23 cellular contexts compared by ENCODE assay signal in genomic region chr2:54831480-54831879, GRCh38.
A peak's percentile ranks its signal among the peaks of the same experiment; 100 is the strongest.
DNase-seq lines count a peak whose midpoint lies in the region; ATAC-seq and TF ChIP-seq lines count a peak whose summit lies in the region.
"Had no signal": no experiment of that assay in that cellular context is flagged by ENCODE, and none has a peak within 500 bp of the region (broad histone marks: within the 10 kb centered on the region; RNA-seq: fewer than 3 reads in every experiment).

No MANE protein-coding gene starts in this region.

- no peaks in the 10 kb centered on the region for H4K20me1 ChIP-seq in Karpas-422 (ENCODE audit: insufficient read depth, low read depth, low read length)
- H4K20me1 ChIP-seq: BLaER1 treated with 17β-estradiol and CSF1 and Interleukin-3, amounts not matched to agents 10 nM and 100 nM had no signal

- no peaks in the 10 kb centered on the region for H3K4me1 Mint-ChIP-seq in activated CD4-positive, alpha-beta T cell treated with anti-CD3 and anti-CD28 coated beads, Interleukin-2, amount 10 ng/mL, durations not matched to agents 24 days and 14 days
- no peaks in the 10 kb centered on the region for H3K4me1 Mint-ChIP-seq in activated CD4-positive, alpha-beta T cell treated with anti-CD3 and anti-CD28 coated beads, Interleukin-2, amount 10 ng/mL, durations not matched to agents 7 days and 5 days
- H3K4me1 Mint-ChIP-seq in activated CD8-positive, alpha-beta memory T cell treated with anti-CD3 and anti-CD28 coated beads, Interleukin-2, amount 10 ng/mL, durations not matched to agents 7 days and 5 days: no peaks in the 10 kb centered on the region
- H3K4me1 Mint-ChIP-seq: B cell; CD4-positive, alpha-beta memory T cell; CD8-positive, alpha-beta memory T cell had no signal

- peaks cover 56% of the 10 kb centered on the region for H3K36me3 ChIP-seq in Karpas-422 (ENCODE audit: insufficient read depth, low read length)
- no peaks in the 10 kb centered on the region for H3K36me3 ChIP-seq in neuronal stem cell (replicated peaks in 1 of 2; ENCODE audit: control insufficient read depth in 2 of 2, insufficient read depth in 2 of 2, low read length in 2 of 2)
- no peaks in the 10 kb centered on the region for H3K36me3 ChIP-seq in gastrocnemius medialis
- H3K36me3 ChIP-seq: BLaER1 treated with 17β-estradiol and CSF1 and Interleukin-3, amounts not matched to agents 10 nM and 100 nM had no signal

- TF ChIP-seq POLR2A in gastrocnemius medialis (IDR thresholded peaks at IDR 0.05): no peak

- peaks cover 5% of the 10 kb centered on the region for H3K27me3 Mint-ChIP-seq in activated CD4-positive, alpha-beta T cell treated with anti-CD3 and anti-CD28 coated beads, Interleukin-2, amount 10 ng/mL, durations not matched to agents 24 days and 14 days
- H3K27me3 Mint-ChIP-seq in activated CD4-positive, alpha-beta T cell treated with anti-CD3 and anti-CD28 coated beads, Interleukin-2, amount 10 ng/mL, durations not matched to agents 7 days and 5 days: peaks cover 3% of the 10 kb centered on the region
- peaks cover 5% of the 10 kb centered on the region for H3K27me3 Mint-ChIP-seq in activated CD8-positive, alpha-beta memory T cell treated with anti-CD3 and anti-CD28 coated beads, Interleukin-2, amount 10 ng/mL, durations not matched to agents 7 days and 5 days
- H3K27me3 Mint-ChIP-seq: B cell had no signal

- peaks cover 75% of the 10 kb centered on the region for H3K79me2 ChIP-seq in Karpas-422 (ENCODE audit: low read length)

- peak overlapping the region; percentile 42 for H3K27ac Mint-ChIP-seq in activated CD4-positive, alpha-beta T cell treated with anti-CD3 and anti-CD28 coated beads, Interleukin-2, amount 10 ng/mL, durations not matched to agents 24 days and 14 days
- no peak overlapping the region for H3K27ac Mint-ChIP-seq in activated CD4-positive, alpha-beta T cell treated with anti-CD3 and anti-CD28 coated beads, Interleukin-2, amount 10 ng/mL, durations not matched to agents 7 days and 5 days
- H3K27ac Mint-ChIP-seq in activated CD8-positive, alpha-beta memory T cell treated with anti-CD3 and anti-CD28 coated beads, Interleukin-2, amount 10 ng/mL, durations not matched to agents 7 days and 5 days: no peak overlapping the region
- H3K27ac Mint-ChIP-seq: B cell; CD4-positive, alpha-beta memory T cell; CD8-positive, alpha-beta memory T cell had no signal

- no peaks in the 10 kb centered on the region for H3K79me1 ChIP-seq in neuronal stem cell (ENCODE audit: low read depth, low read length)

- H2BK5ac ChIP-seq in neuronal stem cell (ENCODE audit: low read length): no peak overlapping the region

- POLR2A ChIA-PET in activated CD4-positive, alpha-beta T cell treated with anti-CD3 and anti-CD28 coated beads, Interleukin-2, amount 10 ng/mL, durations not matched to agents 7 days and 5 days (lab: Charles Lee): no interaction called here

- H3K4ac ChIP-seq in neuronal stem cell (ENCODE audit: low read length): no peak overlapping the region

- H3K4me1 ChIP-seq in Karpas-422 (ENCODE audit: low read length): peaks cover 51% of the 10 kb centered on the region
- peaks cover 0 to 2% of the 10 kb centered on the region in 2 donors for H3K4me1 ChIP-seq in neuronal stem cell (ENCODE audit: control insufficient read depth in 2 of 2, insufficient read depth in 1 of 2, low read depth in 1 of 2, low read length in 2 of 2)
- no peaks in the 10 kb centered on the region for H3K4me1 ChIP-seq in gastrocnemius medialis
- H3K4me1 ChIP-seq: A549 had no signal

- no peaks in the 10 kb centered on the region for H3K9me2 ChIP-seq in Karpas-422 (replicated peaks; ENCODE audit: insufficient read depth, low read length)

- no peak overlapping the region for H3K4me2 ChIP-seq in Karpas-422 (ENCODE audit: low read depth, low read length, poor library complexity, severe bottlenecking)
- H3K4me2 ChIP-seq in neuronal stem cell (ENCODE audit: insufficient read depth, low read length, poor library complexity, severe bottlenecking): no peak overlapping the region
- H3K4me2 ChIP-seq: A549 had no signal

- H3K27me3 ChIP-seq in Karpas-422 (ENCODE audit: low read length) (no peaks in the 10 kb centered on the region), neuronal stem cell (ENCODE audit: control insufficient read depth in 3 of 3, insufficient read depth in 3 of 3, low read depth in 1 of 3, low read length in 3 of 3) (no peaks in the 10 kb centered on the region), gastrocnemius medialis (no peaks in the 10 kb centered on the region)
- H3K27me3 ChIP-seq: BLaER1 treated with 17β-estradiol and CSF1 and Interleukin-3, amounts not matched to agents 10 nM and 100 nM had no signal

- peak overlapping the region; percentile 59 for H3K14ac ChIP-seq in neuronal stem cell (ENCODE audit: low read length)

- no peaks in the 10 kb centered on the region for H3K36me3 Mint-ChIP-seq in activated CD4-positive, alpha-beta T cell treated with anti-CD3 and anti-CD28 coated beads, Interleukin-2, amount 10 ng/mL, durations not matched to agents 24 days and 14 days (ENCODE audit: low read depth)
- H3K36me3 Mint-ChIP-seq in activated CD4-positive, alpha-beta T cell treated with anti-CD3 and anti-CD28 coated beads, Interleukin-2, amount 10 ng/mL, durations not matched to agents 7 days and 5 days (ENCODE audit: low read depth): no peaks in the 10 kb centered on the region
- no peaks in the 10 kb centered on the region for H3K36me3 Mint-ChIP-seq in activated CD8-positive, alpha-beta memory T cell treated with anti-CD3 and anti-CD28 coated beads, Interleukin-2, amount 10 ng/mL, durations not matched to agents 7 days and 5 days
- H3K36me3 Mint-ChIP-seq: CD4-positive, alpha-beta memory T cell; CD8-positive, alpha-beta memory T cell had no signal

- H3K9me3 ChIP-seq in Karpas-422 (ENCODE audit: low read length) (no peaks in the 10 kb centered on the region), neuronal stem cell (replicated peaks in 1 of 2; ENCODE audit: control insufficient read depth in 2 of 2, insufficient read depth in 1 of 2, low read depth in 1 of 2, low read length in 2 of 2) (no peaks in the 10 kb centered on the region), gastrocnemius medialis (no peaks in the 10 kb centered on the region)
- H3K9me3 ChIP-seq: A549; BLaER1 treated with 17β-estradiol and CSF1 and Interleukin-3, amounts not matched to agents 10 nM and 100 nM had no signal

- no peak overlapping the region for H2BK15ac ChIP-seq in neuronal stem cell (ENCODE audit: low read length)

- intact Hi-C loops in activated CD4-positive, alpha-beta T cell treated with anti-CD3 and anti-CD28 coated beads, Interleukin-2, amount 10 ng/mL, durations not matched to agents 24 days and 14 days (cut with micrococcal nuclease): loop anchor here (10.0 kb wide), 1 partner anchor 343 kb away; no protein-coding TSS in a partner anchor
- intact Hi-C loops in gastrocnemius medialis (cut with DNase I; ENCODE audit: low total_unique reads): no loop called here

- in situ Hi-C loops in gastrocnemius medialis (cut with MboI; ENCODE audit: low sequenced_read_pairs in 4 of 4): loop anchor here in 2 of 4 donors (25.0 kb wide), 2 partner anchors 169 to 319 kb away; no protein-coding TSS in a partner anchor

- no peak for ATAC-seq in activated CD8-positive, alpha-beta memory T cell treated with anti-CD3 and anti-CD28 coated beads, Interleukin-2, amount 10 ng/mL, durations not matched to agents 7 days and 5 days
- no peak for ATAC-seq in gastrocnemius medialis
- ATAC-seq: A549, GM12878 had no signal

- no peak overlapping the region for H4K8ac ChIP-seq in neuronal stem cell (ENCODE audit: low read depth, low read length)

- no peak overlapping the region for H4K91ac ChIP-seq in neuronal stem cell (ENCODE audit: low read depth, low read length, poor library complexity)

- H3K4me3 ChIP-seq in Karpas-422 (ENCODE audit: low read length) (no peak overlapping the region), neuronal stem cell (ENCODE audit: low read length in 2 of 2) (no peak overlapping the region), gastrocnemius medialis (no peak overlapping the region)
- H3K4me3 ChIP-seq: A549; BLaER1 treated with 17β-estradiol and CSF1 and Interleukin-3, amounts not matched to agents 10 nM and 100 nM; GM12878 had no signal

- DNase-seq in activated CD4-positive, alpha-beta T cell treated with anti-CD3 and anti-CD28 coated beads, Interleukin-2, amount 10 ng/mL, durations not matched to agents 24 days and 14 days: no peak
- no peak for DNase-seq in activated CD4-positive, alpha-beta T cell treated with anti-CD3 and anti-CD28 coated beads, Interleukin-2, amount 10 ng/mL, durations not matched to agents 7 days and 5 days
- DNase-seq in Karpas-422: no peak
- no peak for DNase-seq in neuronal stem cell (ENCODE audit: low spot score)
- no peak for DNase-seq in activated CD8-positive, alpha-beta memory T cell treated with anti-CD3 and anti-CD28 coated beads, Interleukin-2, amount 10 ng/mL, durations not matched to agents 7 days and 5 days
- DNase-seq in gastrocnemius medialis: no peak
- DNase-seq: AML-193; CD4-positive, alpha-beta memory T cell; CD8-positive, alpha-beta memory T cell; COR-L47; DMS 273 treated with DMSO at 0.1 percent for 48 hours; DMS153; DMS53; DMS79; DND-41; EL; GDM1 had no signal

- H2AK5ac ChIP-seq in neuronal stem cell (ENCODE audit: low read depth, low read length): no peak overlapping the region

- peak overlapping the region; percentile 23 for H3K23ac ChIP-seq in neuronal stem cell (ENCODE audit: low read depth, low read length, poor library complexity)

- H2AFZ ChIP-seq in Karpas-422 (ENCODE audit: low read length): no peak overlapping the region
- no peak overlapping the region for H2AFZ ChIP-seq in neuronal stem cell (ENCODE audit: low read length)

- H3K18ac ChIP-seq in neuronal stem cell (ENCODE audit: low read length): no peak overlapping the region

- H3K27ac ChIP-seq in Karpas-422 (ENCODE audit: low read length) (0 out of 2 replicates have a peak overlapping the region, but pooled peaks have one; percentile 15), neuronal stem cell (replicated peaks; ENCODE audit: low read length) (no peak overlapping the region), gastrocnemius medialis (no peak overlapping the region)
- H3K27ac ChIP-seq: 22Rv1; A549; BLaER1 treated with 17β-estradiol and CSF1 and Interleukin-3, amounts not matched to agents 10 nM and 100 nM; C4-2B had no signal

- H3K4me3 Mint-ChIP-seq in activated CD4-positive, alpha-beta T cell treated with anti-CD3 and anti-CD28 coated beads, Interleukin-2, amount 10 ng/mL, durations not matched to agents 24 days and 14 days: no peak overlapping the region
- no peak overlapping the region for H3K4me3 Mint-ChIP-seq in activated CD4-positive, alpha-beta T cell treated with anti-CD3 and anti-CD28 coated beads, Interleukin-2, amount 10 ng/mL, durations not matched to agents 7 days and 5 days
- H3K4me3 Mint-ChIP-seq in activated CD8-positive, alpha-beta memory T cell treated with anti-CD3 and anti-CD28 coated beads, Interleukin-2, amount 10 ng/mL, durations not matched to agents 7 days and 5 days: no peak overlapping the region
- H3K4me3 Mint-ChIP-seq: B cell; CD4-positive, alpha-beta memory T cell; CD8-positive, alpha-beta memory T cell had no signal

- TF ChIP-seq CTCF in gastrocnemius medialis (IDR thresholded peaks at IDR 0.05 in 4 of 5, conservative IDR thresholded peaks at IDR 0.05 in 1 of 5): no peak

- no CpG with 5 or more reads among the region's 9 CpGs for WGBS in neuronal stem cell (ENCODE audit: extremely low coverage in 2 of 2, insufficient read length in 2 of 2, insufficient replicate concordance in 1 of 2), 2 donors

- H3K9ac ChIP-seq in Karpas-422 (ENCODE audit: low read length): no peak overlapping the region
- H3K9ac ChIP-seq in neuronal stem cell (ENCODE audit: low read depth, low read length, poor library complexity): no peak overlapping the region
- H3K9ac ChIP-seq: BLaER1 treated with 17β-estradiol and CSF1 and Interleukin-3, amounts not matched to agents 10 nM and 100 nM had no signal

- no peak overlapping the region for H2BK12ac ChIP-seq in neuronal stem cell (ENCODE audit: low read length)

- H3K9me3 Mint-ChIP-seq in activated CD4-positive, alpha-beta T cell treated with anti-CD3 and anti-CD28 coated beads, Interleukin-2, amount 10 ng/mL, durations not matched to agents 24 days and 14 days: no peaks in the 10 kb centered on the region
- no peaks in the 10 kb centered on the region for H3K9me3 Mint-ChIP-seq in activated CD4-positive, alpha-beta T cell treated with anti-CD3 and anti-CD28 coated beads, Interleukin-2, amount 10 ng/mL, durations not matched to agents 7 days and 5 days
- H3K9me3 Mint-ChIP-seq in activated CD8-positive, alpha-beta memory T cell treated with anti-CD3 and anti-CD28 coated beads, Interleukin-2, amount 10 ng/mL, durations not matched to agents 7 days and 5 days (ENCODE audit: low read depth): no peaks in the 10 kb centered on the region
- H3K9me3 Mint-ChIP-seq: CD4-positive, alpha-beta memory T cell; CD8-positive, alpha-beta memory T cell had no signal

- H2BK120ac ChIP-seq in neuronal stem cell (ENCODE audit: low read depth, low read length): no peak overlapping the region

- CTCF ChIA-PET in activated CD4-positive, alpha-beta T cell treated with anti-CD3 and anti-CD28 coated beads, Interleukin-2, amount 10 ng/mL, durations not matched to agents 7 days and 5 days (lab: Charles Lee): no interaction called here
- CTCF ChIA-PET in activated CD8-positive, alpha-beta memory T cell treated with anti-CD3 and anti-CD28 coated beads, Interleukin-2, amount 10 ng/mL, durations not matched to agents 7 days and 5 days (lab: Charles Lee): interaction anchor here (1.2 kb wide), 1 partner anchor 10 kb away, joined by 3 read pairs; no protein-coding TSS in a partner anchor
